Comparison of ENCODE assay signal across 23 cellular contexts in the genomic region with DNA sequence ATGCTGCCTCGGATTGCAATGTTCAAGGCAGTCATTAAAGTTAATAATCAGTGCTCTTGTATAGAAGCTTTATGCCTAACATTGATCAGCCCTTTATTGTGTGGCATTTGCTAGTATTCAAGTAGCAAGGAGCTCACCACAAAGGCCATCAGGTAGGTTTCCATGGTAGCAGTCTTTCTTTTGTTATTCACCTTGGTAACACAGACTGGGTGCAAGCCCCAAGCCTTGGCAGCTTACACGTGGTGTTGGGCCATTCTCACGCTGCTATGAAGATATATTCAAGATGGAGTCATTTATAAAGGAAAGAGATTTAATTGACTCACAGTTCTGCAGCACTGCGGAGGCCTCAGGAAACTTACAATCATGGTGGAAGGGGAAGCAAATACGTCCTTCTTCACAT.
"Had no signal": no experiment of that assay in that cellular context is flagged by ENCODE, and none has a peak within 500 bp of the region (broad histone marks: within the 10 kb centered on the region; RNA-seq: fewer than 3 reads in every experiment).

No MANE protein-coding gene starts in this region.

- H3K4me3 ChIP-seq: colonic mucosa, hepatocyte, lung had no signal

- H3K36me3 Mint-ChIP-seq: activated naive CD4-positive, alpha-beta T cell treated with anti-CD3 and anti-CD28 coated beads, Interleukin-2, amount 10 ng/mL, durations not matched to agents 7 days and 5 days; mesothelial cell of epicardium had no signal

- H3K27ac Mint-ChIP-seq: activated B cell treated with CpG ODN at 0.5 μM for 24 hours; activated CD4-positive, alpha-beta memory T cell treated with anti-CD3 and anti-CD28 coated beads, Interleukin-2, amount 10 ng/mL, durations not matched to agents 7 days and 5 days; activated CD8-positive, alpha-beta memory T cell treated with anti-CD3 and anti-CD28 coated beads, Interleukin-2, amount 10 ng/mL, durations not matched to agents 7 days and 5 days; activated naive CD4-positive, alpha-beta T cell treated with anti-CD3 and anti-CD28 coated beads, Interleukin-2, amount 10 ng/mL, durations not matched to agents 7 days and 5 days; activated naive CD8-positive, alpha-beta T cell treated with anti-CD3 and anti-CD28 coated beads, Interleukin-2, amount 50 U/mL, for 24 hours; activated T-helper 2 cell treated with anti-CD3 and anti-CD28 coated beads, Interferon-gamma antibody, Interleukin-2, Interleukin-4, amounts not matched to agents 10 μg/mL and 5 μg/mL and 100 μg/mL, durations not matched to agents 14 hours and 24 hours and 36 hours; mesothelial cell of epicardium; natural killer cell treated with Interleukin-12 subunit alpha and Interleukin-12 subunit beta and Interleukin-15 and Interleukin-18, amount 100 ng/mL, for 72 hours; T-helper 2 cell treated with Interferon-gamma antibody and Interleukin-4, amounts not matched to agents 5 μg/mL and 100 μg/mL, for 36 hours had no signal

- H3K4me2 ChIP-seq: hepatocyte had no signal

- ATAC-seq: activated CD8-positive, alpha-beta memory T cell treated with anti-CD3 and anti-CD28 coated beads, Interleukin-2, amount 10 ng/mL, durations not matched to agents 7 days and 5 days; activated naive CD8-positive, alpha-beta T cell treated with anti-CD3 and anti-CD28 coated beads, Interleukin-2, amount 50 U/mL, for 24 hours; foreskin keratinocyte; left lobe of liver; natural killer cell treated with Interleukin-12 subunit alpha and Interleukin-12 subunit beta and Interleukin-15 and Interleukin-18, amount 100 ng/mL, for 72 hours had no signal

- H3K27ac ChIP-seq: colonic mucosa, foreskin keratinocyte, hepatocyte had no signal

- H2AFZ ChIP-seq: hepatocyte had no signal

- H3K36me3 ChIP-seq: colonic mucosa had no signal

- H3K27me3 Mint-ChIP-seq: activated B cell treated with CpG ODN at 0.5 μM for 24 hours; activated CD4-positive, alpha-beta memory T cell treated with anti-CD3 and anti-CD28 coated beads, Interleukin-2, amount 10 ng/mL, durations not matched to agents 7 days and 5 days; activated CD8-positive, alpha-beta memory T cell treated with anti-CD3 and anti-CD28 coated beads, Interleukin-2, amount 10 ng/mL, durations not matched to agents 7 days and 5 days; activated naive CD4-positive, alpha-beta T cell treated with anti-CD3 and anti-CD28 coated beads, Interleukin-2, amount 10 ng/mL, durations not matched to agents 7 days and 5 days; activated naive CD8-positive, alpha-beta T cell treated with anti-CD3 and anti-CD28 coated beads, Interleukin-2, amount 50 U/mL, for 24 hours; brain; natural killer cell treated with Interleukin-12 subunit alpha and Interleukin-12 subunit beta and Interleukin-15 and Interleukin-18, amount 100 ng/mL, for 72 hours had no signal

- H3K9me3 Mint-ChIP-seq: activated B cell treated with CpG ODN at 0.5 μM for 24 hours; activated naive CD4-positive, alpha-beta T cell treated with anti-CD3 and anti-CD28 coated beads, Interleukin-2, amount 10 ng/mL, durations not matched to agents 7 days and 5 days; activated naive CD8-positive, alpha-beta T cell treated with anti-CD3 and anti-CD28 coated beads, Interleukin-2, amount 50 U/mL, for 24 hours; activated T-helper 2 cell treated with anti-CD3 and anti-CD28 coated beads, Interferon-gamma antibody, Interleukin-2, Interleukin-4, amounts not matched to agents 10 μg/mL and 5 μg/mL and 100 μg/mL, durations not matched to agents 14 hours and 24 hours and 36 hours; T-helper 2 cell treated with Interferon-gamma antibody and Interleukin-4, amounts not matched to agents 5 μg/mL and 100 μg/mL, for 36 hours had no signal

- H3K4me3 Mint-ChIP-seq: activated B cell treated with CpG ODN at 0.5 μM for 24 hours; activated CD4-positive, alpha-beta memory T cell treated with anti-CD3 and anti-CD28 coated beads, Interleukin-2, amount 10 ng/mL, durations not matched to agents 7 days and 5 days; activated CD8-positive, alpha-beta memory T cell treated with anti-CD3 and anti-CD28 coated beads, Interleukin-2, amount 10 ng/mL, durations not matched to agents 7 days and 5 days; activated naive CD4-positive, alpha-beta T cell treated with anti-CD3 and anti-CD28 coated beads, Interleukin-2, amount 10 ng/mL, durations not matched to agents 7 days and 5 days; activated naive CD8-positive, alpha-beta T cell treated with anti-CD3 and anti-CD28 coated beads, Interleukin-2, amount 50 U/mL, for 24 hours; brain; mesothelial cell of epicardium; natural killer cell treated with Interleukin-12 subunit alpha and Interleukin-12 subunit beta and Interleukin-15 and Interleukin-18, amount 100 ng/mL, for 72 hours; T-helper 2 cell treated with Interferon-gamma antibody and Interleukin-4, amounts not matched to agents 5 μg/mL and 100 μg/mL, for 36 hours had no signal

- H3K27me3 ChIP-seq: colonic mucosa, foreskin keratinocyte, hepatocyte had no signal

- H3K9me3 ChIP-seq: colonic mucosa had no signal

- DNase-seq: activated B cell treated with CpG ODN at 0.5 μM for 24 hours; activated CD4-positive, alpha-beta memory T cell treated with anti-CD3 and anti-CD28 coated beads, Interleukin-2, amount 10 ng/mL, durations not matched to agents 7 days and 5 days; activated CD4-positive, alpha-beta T cell treated with anti-CD3 and anti-CD28 coated beads for 4 hours; activated CD8-positive, alpha-beta memory T cell treated with anti-CD3 and anti-CD28 coated beads, Interleukin-2, amount 10 ng/mL, durations not matched to agents 7 days and 5 days; activated naive CD4-positive, alpha-beta T cell treated with anti-CD3 and anti-CD28 coated beads, Interleukin-2, amount 10 ng/mL, durations not matched to agents 7 days and 5 days; activated naive CD8-positive, alpha-beta T cell treated with anti-CD3 and anti-CD28 coated beads, Interleukin-2, amount 50 U/mL, for 24 hours; anterior cingulate cortex; caudate nucleus; colonic mucosa; foreskin keratinocyte; kidney; occipital lobe; posterior cingulate gyrus; stimulated activated CD8-positive, alpha-beta memory T cell treated with anti-CD3 and anti-CD28 coated beads, Interleukin-4, amount 100 ng/mL, for 48 hours; stimulated activated naive CD4-positive, alpha-beta T cell had no signal

- H3K4me1 ChIP-seq: colonic mucosa, foreskin keratinocyte had no signal

- H3K4me1 Mint-ChIP-seq: activated B cell treated with CpG ODN at 0.5 μM for 24 hours; activated naive CD4-positive, alpha-beta T cell treated with anti-CD3 and anti-CD28 coated beads, Interleukin-2, amount 10 ng/mL, durations not matched to agents 7 days and 5 days; activated naive CD8-positive, alpha-beta T cell treated with anti-CD3 and anti-CD28 coated beads, Interleukin-2, amount 50 U/mL, for 24 hours; mesothelial cell of epicardium had no signal
